8 cellular contexts compared by ENCODE assay signal in the genomic region with DNA sequence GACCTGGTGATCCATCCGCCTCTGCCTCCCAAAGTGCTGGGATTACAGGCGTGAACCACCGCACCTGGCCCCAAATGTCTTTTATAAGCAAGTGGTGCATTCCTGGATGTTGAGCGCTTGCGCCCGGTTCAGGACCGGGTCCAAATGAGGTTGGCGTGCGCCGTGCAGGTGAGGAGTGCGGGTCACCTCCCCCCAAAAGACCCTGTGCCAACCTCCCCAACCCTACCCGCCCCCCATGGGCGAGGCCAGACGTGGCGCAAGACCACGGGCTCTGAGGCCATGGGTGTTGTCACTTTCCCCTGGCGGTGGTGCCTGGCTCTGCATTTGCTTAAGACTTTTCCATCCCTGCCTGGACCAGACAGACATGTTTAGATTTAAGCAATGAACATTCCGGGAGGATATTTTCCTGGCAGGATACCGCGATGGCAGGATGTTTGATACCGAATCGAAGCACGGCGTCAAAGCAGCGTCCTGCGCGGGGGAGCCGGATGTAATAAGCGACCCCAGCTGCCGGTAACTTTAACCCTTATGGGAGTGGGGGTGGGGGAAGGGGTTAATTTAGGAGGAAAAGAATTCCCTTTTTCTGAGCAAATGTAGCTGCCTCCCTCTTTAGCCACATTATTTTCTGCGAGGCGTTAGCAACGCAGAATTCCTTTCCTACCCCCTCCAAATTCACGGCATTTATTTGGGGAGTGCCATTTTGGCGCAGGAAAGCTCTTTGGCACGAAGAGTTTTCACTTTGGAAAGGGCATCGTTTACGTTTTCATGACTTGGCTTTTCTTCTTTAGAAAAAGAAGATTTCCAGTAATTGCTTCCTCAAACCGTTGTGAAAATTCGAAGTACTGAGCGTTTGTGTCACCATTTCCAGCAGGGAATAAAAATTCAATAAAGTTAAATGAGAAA. TPM values are rescaled to one million over a fixed set of nuclear protein-coding genes. Genes with fewer than 3 reads are reported as not detected.
A peak's percentile ranks its signal among the peaks of the same experiment; 100 is the strongest.
DNase-seq lines count a peak whose midpoint lies in the region; ATAC-seq and TF ChIP-seq lines count a peak whose summit lies in the region.

No MANE protein-coding gene starts in this region.

- peak overlapping the region; percentile 95 for H3K4me2 ChIP-seq in SK-N-SH

- peaks cover 11% of the 10 kb centered on the region for H3K4me1 ChIP-seq in A673 (ENCODE audit: insufficient read depth, low read length, poor library complexity, severe bottlenecking)
- peaks cover 0 to 22% of the 10 kb centered on the region in 2 experiments; a peak in 2 of 4 replicates for H3K4me1 ChIP-seq in SK-N-SH (ENCODE audit: control insufficient read depth in 1 of 2, insufficient read depth in 2 of 2, low read depth in 1 of 2, low read length in 1 of 2)
- H3K4me1 ChIP-seq in iPS DF 6.9 (ENCODE audit: control insufficient read depth, insufficient read depth, low read length) = peaks cover 5% of the 10 kb centered on the region; the same call in 1 of the 2 replicates
- H3K4me1 ChIP-seq in gastrocnemius medialis = peaks cover 0 to 10% of the 10 kb centered on the region in 2 donors

- peak overlapping the region; percentile 68 for H3K9ac ChIP-seq in SK-N-SH

- TF ChIP-seq POLR2A in GM15510 (IDR thresholded peaks at IDR 0.05; ENCODE audit: borderline replicate concordance, extremely low read depth, insufficient read length) (peak; percentile 49), gastrocnemius medialis (IDR thresholded peaks at IDR 0.05) (no peak)

- H3K27ac ChIP-seq in A673 (ENCODE audit: low read depth, low read length, poor library complexity, severe bottlenecking) (no peak overlapping the region), SK-N-SH (ENCODE audit: low read depth in 2 of 2, low read length in 1 of 2) (peak overlapping the region; percentile 81 to 92), iPS DF 6.9 (ENCODE audit: low read length) (no peak overlapping the region), gastrocnemius medialis (peak overlapping the region in 1 of 4 donors; percentile 15)

- CTCF ChIA-PET in A673 (lab: Charles Lee) (interaction anchor here (0.7 kb wide), 2 partner anchors 13 to 14 kb away, joined by 3 to 5 read pairs; no protein-coding TSS in a partner anchor), SK-N-SH (lab: Yijun Ruan, JAX) (interaction anchor here (0.7 to 3.2 kb wide), 10 partner anchors 12 to 100 kb away, joined by 3 to 13 read pairs (median 3); no protein-coding TSS in a partner anchor)

- in situ Hi-C loops in astrocyte of the cerebellum (cut with HindIII; ENCODE audit: low sequenced_read_pairs) = no loop called here
- in situ Hi-C loops in gastrocnemius medialis (cut with MboI; ENCODE audit: low sequenced_read_pairs in 4 of 4) = no loop called here

- no peaks in the 10 kb centered on the region for H3K36me3 ChIP-seq in A673 (ENCODE audit: insufficient read depth, low read length, poor library complexity, severe bottlenecking)
- peaks cover 0 to 1% of the 10 kb centered on the region in 2 experiments for H3K36me3 ChIP-seq in SK-N-SH (replicated peaks in 1 of 2; ENCODE audit: control insufficient read depth in 1 of 2, insufficient read depth in 2 of 2, low read length in 1 of 2)
- no peaks in the 10 kb centered on the region for H3K36me3 ChIP-seq in iPS DF 6.9 (ENCODE audit: control insufficient read depth, insufficient read depth, low read length)
- no peaks in the 10 kb centered on the region for H3K36me3 ChIP-seq in gastrocnemius medialis

- 1% methylated on average over 31 of the region's 41 CpGs for WGBS in SK-N-SH (ENCODE audit: low lambda C conversion rate)
- WGBS in iPS DF 6.9 (ENCODE audit: insufficient coverage, insufficient read length) = no CpG with 5 or more reads among the region's 41 CpGs

- TF ChIP-seq CTCF in A673 (conservative IDR thresholded peaks at IDR 0.05; ENCODE audit: low read depth, low read length) (peak; percentile 85), SK-N-SH (IDR thresholded peaks at IDR 0.05) (peak; percentile 75), astrocyte of the cerebellum (IDR thresholded peaks at IDR 0.05; ENCODE audit: low read depth, low read length, missing control alignments) (peak; percentile 77), gastrocnemius medialis (IDR thresholded peaks at IDR 0.05 in 4 of 5, conservative IDR thresholded peaks at IDR 0.05 in 1 of 5) (peak in 4 of 5 experiments; percentile 39 to 57 (median 48))

- H4K20me1 ChIP-seq in SK-N-SH (ENCODE audit: insufficient read depth) = no peaks in the 10 kb centered on the region

- H3K27me3 ChIP-seq in A673 (replicated peaks; ENCODE audit: insufficient read depth, low read depth, low read length, poor library complexity) (peaks cover 41% of the 10 kb centered on the region), SK-N-SH (ENCODE audit: insufficient read depth) (no peaks in the 10 kb centered on the region), iPS DF 6.9 (ENCODE audit: control insufficient read depth, insufficient read depth, low read length) (peaks cover 3% of the 10 kb centered on the region; the same call in 1 of the 2 replicates), gastrocnemius medialis (peaks cover 91 to 97% (median 96%) of the 10 kb centered on the region in 3 donors)

- H2AFZ ChIP-seq in SK-N-SH (ENCODE audit: low read depth) = peak overlapping the region; percentile 72

- peaks cover 27% of the 10 kb centered on the region for H3K79me2 ChIP-seq in SK-N-SH (ENCODE audit: insufficient read depth)

- no peaks in the 10 kb centered on the region for H3K9me3 ChIP-seq in A673 (ENCODE audit: low read depth, low read length, poor library complexity, severe bottlenecking)
- H3K9me3 ChIP-seq in SK-N-SH = no peaks in the 10 kb centered on the region
- H3K9me3 ChIP-seq in iPS DF 6.9 (ENCODE audit: control insufficient read depth, insufficient read depth, low read length) = no peaks in the 10 kb centered on the region
- H3K9me3 ChIP-seq in gastrocnemius medialis = no peaks in the 10 kb centered on the region

- no peaks in the 10 kb centered on the region for H3K9me2 ChIP-seq in SK-N-SH

- no peak for TF ChIP-seq EP300 in SK-N-SH (IDR thresholded peaks at IDR 0.05; ENCODE audit: borderline replicate concordance in 1 of 2, low read depth in 1 of 2, low read length in 1 of 2)

- H3K4me3 ChIP-seq in A673 (ENCODE audit: low read depth, low read length, poor library complexity, severe bottlenecking) (peak overlapping the region; percentile 84), SK-N-SH (ENCODE audit: low read depth in 2 of 2, low read length in 1 of 2) (peak overlapping the region; percentile 78 to 88), astrocyte of the cerebellum (ENCODE audit: low read depth, low read length) (peak overlapping the region; percentile 75), iPS DF 6.9 (ENCODE audit: low read length) (peak overlapping the region; percentile 70; the same call in 1 of the 2 replicates), gastrocnemius medialis (peak overlapping the region; percentile 36 to 53 (median 48))

- intact Hi-C loops in A673 (cut with micrococcal nuclease; ENCODE audit: unreplicated experiment) = no loop called here
- intact Hi-C loops in gastrocnemius medialis (cut with DNase I; ENCODE audit: low total_unique reads) = no loop called here

- DNase-seq in A673 (ENCODE audit: low spot score) (peak; percentile 84), LoVo (ENCODE audit: low spot score) (peak; percentile 76), SK-N-SH (peak; percentile 82), astrocyte of the cerebellum (ENCODE audit: low read depth) (peak; percentile 49), iPS DF 6.9 (ENCODE audit: low read depth, low spot score) (no peak), gastrocnemius medialis (no peak)

- no TSS peak for BruUV-seq in A673 (replicated peaks; lab: Mats Ljungman, UMichigan)

- peaks cover 36% of the 10 kb centered on the region for H3F3A ChIP-seq in SK-N-SH (replicated peaks; ENCODE audit: insufficient read depth)

- no peak for ATAC-seq in gastrocnemius medialis
- no peak for ATAC-seq in HG03196 (IDR thresholded peaks at IDR 0.05; ENCODE audit: unreplicated experiment)

- peak; percentile 23; the same call in 1 of the 2 replicates for TF ChIP-seq RAD21 in SK-N-SH (IDR thresholded peaks at IDR 0.05; ENCODE audit: low read length)

- POLR2A ChIA-PET in A673 (lab: Charles Lee; ENCODE audit: low non-redundant PET) = interaction anchor here (0.7 kb wide), 2 partner anchors 35 to 189 kb away, joined by 7 to 11 read pairs; no protein-coding TSS in a partner anchor
- POLR2A ChIA-PET in SK-N-SH (lab: Yijun Ruan, JAX) = interaction anchor here (0.7 kb wide), 4 partner anchors 9 to 978 kb away, joined by 3 to 6 read pairs (median 4); no protein-coding TSS in a partner anchor

TF ChIP-seq in SK-N-SH, 30 proteins besides CTCF, POLR2A, EP300 and RAD21 (continues in another document):
- peak; percentile 86; the same call in 1 of the 2 replicates for TF ChIP-seq SIN3A (IDR thresholded peaks at IDR 0.05; ENCODE audit: borderline replicate concordance, low read depth, low read length)
- TF ChIP-seq USF2 (IDR thresholded peaks at IDR 0.05; ENCODE audit: borderline replicate concordance, low read depth, low read length) = no peak
- TF ChIP-seq CHD2 (IDR thresholded peaks at IDR 0.05; ENCODE audit: low read length, partially characterized antibody) = peak; percentile 96
- peak; percentile 19; the same call in 1 of the 2 replicates for TF ChIP-seq TCF12 (IDR thresholded peaks at IDR 0.05)
- TF ChIP-seq MXI1 (IDR thresholded peaks at IDR 0.05; ENCODE audit: low read depth, low read length) = peak; percentile 89
- TF ChIP-seq RCOR1 (IDR thresholded peaks at IDR 0.05; ENCODE audit: low read length) = peak; percentile 72; the same call in 1 of the 2 replicates
- no peak for TF ChIP-seq RFX5 (IDR thresholded peaks at IDR 0.05; ENCODE audit: low read length)

RNA-seq across cellular contexts. Expression of gene RNF187, which starts 27.8 kb away (rescaled TPM):
- total RNA-seq in A673 (2021) (146 and 170 TPM in 2 replicates), gastrocnemius medialis (10 to 100 TPM; 33.5 to 99.8 (median 62.5) TPM)
- polyA plus RNA-seq in SK-N-SH (2012; rRNA removed) = 46.0 and 71.1 TPM in 2 replicates
- polyA plus RNA-seq in SK-N-SH (2012; cell fraction: cytosol; rRNA removed) = 52.3 and 67.2 TPM in 2 replicates
- polyA plus RNA-seq in SK-N-SH (2012; cell fraction: nucleus; rRNA removed) = 34.9 and 39.3 TPM in 2 replicates

RNA-seq across cellular contexts. Expression of gene TRIM17, which starts 42.7 kb away (rescaled TPM):
- total RNA-seq in A673 (2021) (0.54 and 0.72 TPM in 2 replicates), gastrocnemius medialis (not detected)
- polyA plus RNA-seq in SK-N-SH (2012; rRNA removed) = 1.5 and 1.6 TPM in 2 replicates
- polyA plus RNA-seq in SK-N-SH (2012; cell fraction: cytosol; rRNA removed) = 0.35 and 0.69 TPM in 2 replicates
- polyA plus RNA-seq in SK-N-SH (2012; cell fraction: nucleus; rRNA removed) = 13.2 TPM in 2 replicates

RNA-seq across cellular contexts. Expression of gene TRIM11, which starts 52.7 kb away (rescaled TPM):
- total RNA-seq in A673 (2021) (41.8 and 46.6 TPM in 2 replicates), gastrocnemius medialis (10 to 100 TPM in 2 of 4 donors, 1 to 10 TPM in 2; 4.0 to 12.2 (median 9.3) TPM)
- 11.1 and 16.1 TPM in 2 replicates for polyA plus RNA-seq in SK-N-SH (2012; rRNA removed)
- polyA plus RNA-seq in SK-N-SH (2012; cell fraction: cytosol; rRNA removed) = 6.9 and 10.8 TPM in 2 replicates
- 47.1 and 60.3 TPM in 2 replicates for polyA plus RNA-seq in SK-N-SH (2012; cell fraction: nucleus; rRNA removed)

Comparison
In these comparisons a context has a peak if more than half of its experiments do, and no peak if none do; other contexts are left out.
1. DNase-seq: peak in A673 (single experiment), LoVo (single experiment), SK-N-SH (single experiment) and astrocyte of the cerebellum (single experiment); none in iPS DF 6.9 (single experiment) and gastrocnemius medialis (0 of 2).
2. H3K27ac ChIP-seq: peak in SK-N-SH (2 of 2); none in A673 (single experiment) and iPS DF 6.9 (single experiment).
3. Peak in every context shown above with its lines, with median percentiles within 50 percentile points of each other: H3K4me3 ChIP-seq and CTCF ChIP-seq.